ENCODE assay signal across 11 cellular contexts in the genomic region with DNA sequence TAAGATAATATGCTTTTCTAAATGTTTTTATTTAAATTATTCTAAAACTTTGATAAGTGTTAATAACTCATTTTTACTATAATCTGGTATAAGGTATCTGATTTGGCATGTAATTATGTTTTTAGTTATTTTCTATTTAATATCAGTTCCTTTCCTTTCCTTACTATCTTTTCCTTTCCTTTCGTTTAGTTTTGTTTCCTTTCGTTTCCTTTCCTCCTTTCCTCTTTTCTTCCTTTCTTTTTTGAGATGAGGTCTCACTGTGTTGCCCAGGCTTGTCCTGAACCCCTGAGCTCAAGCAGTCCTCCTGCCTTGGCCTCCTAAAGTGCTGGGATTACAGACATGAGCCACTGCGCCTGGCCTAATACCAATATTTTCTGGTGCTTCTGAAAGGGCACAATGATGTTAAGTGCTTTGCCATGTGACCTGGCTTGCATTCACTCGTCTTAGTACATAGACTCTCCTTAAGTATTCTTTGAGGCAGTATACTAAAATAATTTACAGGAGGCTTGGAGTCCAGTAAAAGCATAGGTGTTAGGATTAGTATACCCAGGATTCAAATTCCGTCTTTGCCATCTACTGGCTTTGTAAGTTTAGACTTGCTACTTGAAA. TPM values are rescaled to one million over a fixed set of nuclear protein-coding genes. Genes with fewer than 3 reads are reported as not detected.
DNase-seq lines count a peak whose midpoint lies in the region; ATAC-seq, FAIRE-seq and TF ChIP-seq lines count a peak whose summit lies in the region.
"Had no signal": no experiment of that assay in that cellular context is flagged by ENCODE, and none has a peak within 500 bp of the region (broad histone marks: within the 10 kb centered on the region; RNA-seq: fewer than 3 reads in every experiment).

No MANE protein-coding gene starts in this region.

- peak overlapping the region in 1 of 3 donors; percentile 47 for H3K27ac Mint-ChIP-seq in CD4-positive, CD25-positive, alpha-beta regulatory T cell

- H3K36me3 Mint-ChIP-seq in CD4-positive, CD25-positive, alpha-beta regulatory T cell, result peaks cover 35% of the 10 kb centered on the region

- H3K4me1 ChIP-seq in CD4-positive, CD25-positive, alpha-beta regulatory T cell (ENCODE audit: control insufficient read depth, insufficient read depth, low read length, poor library complexity, severe bottlenecking), result peaks cover 22% of the 10 kb centered on the region
- peaks cover 16 to 80% of the 10 kb centered on the region in 2 donors for H3K4me1 ChIP-seq in adrenal gland (replicated peaks in 1 of 2)
- H3K4me1 ChIP-seq in muscle layer of duodenum (ENCODE audit: control insufficient read depth in 1 of 2, insufficient read depth in 2 of 2, low read length in 2 of 2), result peaks cover 0 to 34% of the 10 kb centered on the region in 2 donors
- H3K4me1 ChIP-seq in Peyer's patch, result peaks cover 0 to 18% (median 5%) of the 10 kb centered on the region in 4 donors

- H3K9me3 Mint-ChIP-seq in CD4-positive, CD25-positive, alpha-beta regulatory T cell, result no peaks in the 10 kb centered on the region

- H3K27me3 Mint-ChIP-seq in CD4-positive, CD25-positive, alpha-beta regulatory T cell, result no peaks in the 10 kb centered on the region

- TF ChIP-seq CTCF in adrenal gland (IDR thresholded peaks at IDR 0.05) (no peak), Peyer's patch (IDR thresholded peaks at IDR 0.05) (no peak)

- ATAC-seq in CD4-positive, CD25-positive, alpha-beta regulatory T cell (ENCODE audit: low read depth in 2 of 2), result no peak
- no peak for ATAC-seq in HG02973 (IDR thresholded peaks at IDR 0.05; ENCODE audit: unreplicated experiment)
- no peak for ATAC-seq in GM21528 (IDR thresholded peaks at IDR 0.05; ENCODE audit: low FRiP score, unreplicated experiment)

- intact Hi-C loops in adrenal gland (cut with DNase I), result no loop called here

- peaks cover 57 to 81% (median 58%) of the 10 kb centered on the region in 4 donors for H3K4me1 Mint-ChIP-seq in CD4-positive, CD25-positive, alpha-beta regulatory T cell

- DNase-seq in CD4-positive, CD25-positive, alpha-beta regulatory T cell, result no peak
- DNase-seq in H54 (ENCODE audit: insufficient read length, low spot score), result no peak
- DNase-seq in adrenal gland, result peak in 2 of 7 donors; percentile 21 to 55
- DNase-seq in Peyer's patch, result no peak
- DNase-seq in MV-4-11 (lab: John Stamatoyannopoulos, UW), result no peak
- DNase-seq: COR-L47, MM.1S, testis had no signal

- peak overlapping the region; percentile 42 for H3K27ac ChIP-seq in CD4-positive, CD25-positive, alpha-beta regulatory T cell (ENCODE audit: insufficient read depth, low read length, poor library complexity, severe bottlenecking)
- H3K27ac ChIP-seq in adrenal gland, result peak overlapping the region in 3 of 5 donors; percentile 21 to 78 (median 77)
- H3K27ac ChIP-seq in muscle layer of duodenum (ENCODE audit: low read length), result peak overlapping the region; percentile 47
- H3K27ac ChIP-seq in Peyer's patch, result peak overlapping the region in 1 of 4 donors; percentile 8

- H3K27me3 ChIP-seq in CD4-positive, CD25-positive, alpha-beta regulatory T cell (ENCODE audit: control insufficient read depth, insufficient read depth, low read length), result no peaks in the 10 kb centered on the region
- H3K27me3 ChIP-seq in adrenal gland (no peaks in the 10 kb centered on the region), muscle layer of duodenum (ENCODE audit: low read depth, low read length) (no peaks in the 10 kb centered on the region), Peyer's patch (no peaks in the 10 kb centered on the region)
- H3K27me3 ChIP-seq: testis had no signal

- FAIRE-seq in H54 (lab: Jason Lieb, UNC), result peak; percentile 86

- no peak overlapping the region for H3K4me3 Mint-ChIP-seq in CD4-positive, CD25-positive, alpha-beta regulatory T cell

- WGBS in adrenal gland, 4 donors, result 73 to 82% (median 80%) methylated on average over 5 of the region's 5 CpGs

- H3K36me3 ChIP-seq in CD4-positive, CD25-positive, alpha-beta regulatory T cell (ENCODE audit: control insufficient read depth, insufficient read depth, low read length), result peaks cover 41% of the 10 kb centered on the region
- H3K36me3 ChIP-seq in adrenal gland (replicated peaks in 1 of 2), result peaks cover 0 to 19% of the 10 kb centered on the region in 2 donors
- H3K36me3 ChIP-seq in muscle layer of duodenum (ENCODE audit: control insufficient read depth in 1 of 2, insufficient read depth in 2 of 2, low read length in 2 of 2), result peaks cover 17 to 21% of the 10 kb centered on the region in 2 donors
- H3K36me3 ChIP-seq in Peyer's patch, result peaks cover 0 to 30% (median 0%) of the 10 kb centered on the region in 3 donors

- no peak for TF ChIP-seq POLR2A in H54 (IDR thresholded peaks at IDR 0.05; ENCODE audit: low read depth, low read length)
- no peak for TF ChIP-seq POLR2A in adrenal gland (IDR thresholded peaks at IDR 0.05)
- TF ChIP-seq POLR2A in Peyer's patch (IDR thresholded peaks at IDR 0.05), result no peak

- no peak overlapping the region for H3K4me3 ChIP-seq in CD4-positive, CD25-positive, alpha-beta regulatory T cell (ENCODE audit: low read depth, low read length)
- H3K4me3 ChIP-seq in adrenal gland (no peak overlapping the region), muscle layer of duodenum (ENCODE audit: low read depth in 1 of 2, low read length in 2 of 2) (no peak overlapping the region), Peyer's patch (no peak overlapping the region)
- H3K4me3 ChIP-seq: testis had no signal

- H3K9me3 ChIP-seq in CD4-positive, CD25-positive, alpha-beta regulatory T cell (ENCODE audit: control insufficient read depth in 2 of 2, low read length in 2 of 2), result no peaks in the 10 kb centered on the region
- H3K9me3 ChIP-seq in adrenal gland (replicated peaks in 1 of 3) (no peaks in the 10 kb centered on the region), muscle layer of duodenum (ENCODE audit: control insufficient read depth in 1 of 2, low read length in 2 of 2) (no peaks in the 10 kb centered on the region), Peyer's patch (no peaks in the 10 kb centered on the region)
- H3K9me3 ChIP-seq: testis had no signal

RNA-seq across cellular contexts. Expression of a gene that starts 18.7 kb away (rescaled TPM):
- total RNA-seq in CD4-positive, CD25-positive, alpha-beta regulatory T cell, result 84.8 TPM
- polyA plus RNA-seq in CD4-positive, CD25-positive, alpha-beta regulatory T cell, result 10 to 100 TPM; 33.4 to 41.9 (median 36.0) TPM
- 10 to 100 TPM; 16.1 to 62.9 (median 38.2) TPM for total RNA-seq in adrenal gland
- 10 to 100 TPM; 13.0 to 34.2 (median 21.6) TPM for polyA plus RNA-seq in adrenal gland
- total RNA-seq in Peyer's patch, result 10 to 100 TPM; 25.3 to 56.1 (median 39.5) TPM

RNA-seq across cellular contexts. Expression of a gene that starts 18.8 kb away (rescaled TPM):
- total RNA-seq in CD4-positive, CD25-positive, alpha-beta regulatory T cell, result 3.2 TPM
- 1 to 10 TPM in 2 of 4 donors, under 1 TPM in 2; 0.45 to 2.0 (median 1.4) TPM for polyA plus RNA-seq in CD4-positive, CD25-positive, alpha-beta regulatory T cell
- total RNA-seq in adrenal gland, result 1 to 10 TPM; 1.6 to 9.0 (median 4.6) TPM
- polyA plus RNA-seq in adrenal gland, result 1 to 10 TPM; 2.0 to 4.4 (median 4.1) TPM
- total RNA-seq in Peyer's patch, result 10 to 100 TPM in 1 of 4 donors, 1 to 10 TPM in 3; 1.8 to 12.4 (median 3.3) TPM
